Comparison of ENCODE assay signal across 5 cellular contexts in the genomic region with DNA sequence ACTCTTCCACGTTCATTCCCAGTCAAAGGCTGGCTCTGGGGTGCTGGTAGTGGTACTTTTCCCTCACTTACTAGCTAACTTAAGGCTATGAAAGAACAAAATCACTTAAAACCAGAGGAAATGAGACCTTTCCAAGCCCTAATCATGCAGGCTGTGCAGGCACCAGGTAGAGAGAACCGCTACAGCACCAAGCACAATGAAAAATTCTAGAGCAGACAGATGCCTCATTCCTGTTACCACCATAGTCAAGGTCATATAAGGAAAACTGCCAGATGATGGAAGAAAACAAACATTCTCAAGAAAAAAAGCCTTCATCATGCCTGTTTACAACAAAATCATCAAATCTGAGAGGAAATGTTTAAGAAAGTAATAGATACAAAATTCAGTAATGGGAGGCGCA.
"Had no signal": no experiment of that assay in that cellular context is flagged by ENCODE, and none has a peak within 500 bp of the region (broad histone marks: within the 10 kb centered on the region; RNA-seq: fewer than 3 reads in every experiment).

No MANE protein-coding gene starts in this region.

- H3K4me3 Mint-ChIP-seq: H9 had no signal

- H3K27ac ChIP-seq: GM23248 had no signal

- H3K9ac ChIP-seq: GM23248 had no signal

- H2AFZ ChIP-seq: GM23248 had no signal

- H3K4me3 ChIP-seq: GM23248, K562 had no signal

- DNase-seq: GM23248, H9, HCEC 1CT, IMR-90 had no signal

- H3K9me3 Mint-ChIP-seq: H9 had no signal

- ATAC-seq: K562 had no signal
